15 cellular contexts compared by ENCODE assay signal in the genomic region with DNA sequence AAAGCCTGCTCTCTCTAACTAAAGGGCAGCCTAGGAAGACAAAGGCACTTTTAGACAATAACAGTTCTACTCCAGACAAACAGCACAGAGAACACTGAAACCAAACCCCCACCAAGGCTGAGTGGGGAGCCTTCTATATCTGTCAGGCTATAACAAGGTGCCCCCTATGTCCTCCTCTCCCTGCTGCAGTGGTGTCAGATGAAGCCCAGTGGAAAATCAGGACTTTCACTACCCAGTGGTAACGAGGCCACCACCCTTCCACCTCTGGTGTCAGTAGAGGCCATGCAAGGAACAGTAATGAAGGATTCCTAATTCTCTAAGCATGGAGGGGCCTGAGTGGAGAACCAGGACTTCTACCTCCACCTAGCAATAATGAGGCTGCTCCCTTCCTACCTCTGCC.
A peak's percentile ranks its signal among the peaks of the same experiment; 100 is the strongest.
DNase-seq lines count a peak whose midpoint lies in the region; ATAC-seq and TF ChIP-seq lines count a peak whose summit lies in the region.
"Had no signal": no experiment of that assay in that cellular context is flagged by ENCODE, and none has a peak within 500 bp of the region (broad histone marks: within the 10 kb centered on the region; RNA-seq: fewer than 3 reads in every experiment).

No MANE protein-coding gene starts in this region.

- H4K5ac ChIP-seq in mesendoderm (ENCODE audit: low read length), result no peak overlapping the region

- H3K36me3 ChIP-seq in KMS-11 (ENCODE audit: insufficient read depth) (no peaks in the 10 kb centered on the region), endodermal cell (ENCODE audit: control insufficient read depth, insufficient read depth, low read length) (peaks cover 7% of the 10 kb centered on the region), mesendoderm (ENCODE audit: control insufficient read depth, insufficient read depth, low read length) (no peaks in the 10 kb centered on the region)

- H3K79me2 ChIP-seq in KMS-11 (ENCODE audit: insufficient read depth, low read depth) (no peaks in the 10 kb centered on the region), mesendoderm (ENCODE audit: control insufficient read depth, insufficient read depth, low read length) (no peaks in the 10 kb centered on the region)

- no peaks in the 10 kb centered on the region for H4K20me1 ChIP-seq in KMS-11 (ENCODE audit: insufficient read depth)

- H3K27me3 Mint-ChIP-seq in endodermal cell (ENCODE audit: insufficient read depth), result no peaks in the 10 kb centered on the region
- H3K27me3 Mint-ChIP-seq in T-helper 2 cell treated with Interferon-gamma antibody and Interleukin-4, amounts not matched to agents 5 μg/mL and 100 μg/mL, for 36 hours (ENCODE audit: low read depth), result peaks cover 8% of the 10 kb centered on the region

- ATAC-seq in GM21447 (IDR thresholded peaks at IDR 0.05; ENCODE audit: unreplicated experiment), result no peak
- ATAC-seq: CD8-positive, alpha-beta T cell had no signal

- H3K18ac ChIP-seq in mesendoderm (ENCODE audit: low read length), result no peak overlapping the region

- H3K4ac ChIP-seq in mesendoderm (ENCODE audit: low read depth, low read length), result no peak overlapping the region

- H3K9me3 ChIP-seq in endodermal cell (ENCODE audit: control insufficient read depth, low read length), result peaks cover 6% of the 10 kb centered on the region
- H3K9me3 ChIP-seq: Caco-2 had no signal

- peaks cover 5% of the 10 kb centered on the region for H3K36me3 Mint-ChIP-seq in endodermal cell (ENCODE audit: low read depth)
- no peaks in the 10 kb centered on the region for H3K36me3 Mint-ChIP-seq in T-helper 2 cell treated with Interferon-gamma antibody and Interleukin-4, amounts not matched to agents 5 μg/mL and 100 μg/mL, for 36 hours (ENCODE audit: low read depth)
- H3K36me3 Mint-ChIP-seq: CD14-positive monocyte; CD8-positive, alpha-beta T cell had no signal

- H3K9me3 Mint-ChIP-seq in endodermal cell, result peaks cover 3% of the 10 kb centered on the region
- H3K9me3 Mint-ChIP-seq in T-helper 2 cell treated with Interferon-gamma antibody and Interleukin-4, amounts not matched to agents 5 μg/mL and 100 μg/mL, for 36 hours, result no peaks in the 10 kb centered on the region
- H3K9me3 Mint-ChIP-seq: CD8-positive, alpha-beta T cell; H9 had no signal

- H3K56ac ChIP-seq in mesendoderm (ENCODE audit: low read length), result no peak overlapping the region

- H3K27me3 ChIP-seq in KMS-11 (ENCODE audit: insufficient read depth, low read depth), result no peaks in the 10 kb centered on the region
- H3K27me3 ChIP-seq in endodermal cell (ENCODE audit: control insufficient read depth, insufficient read depth, low read length, poor library complexity, severe bottlenecking), result no peaks in the 10 kb centered on the region
- no peaks in the 10 kb centered on the region for H3K27me3 ChIP-seq in mesendoderm (ENCODE audit: insufficient read depth, low read length, poor library complexity)

- H3K23ac ChIP-seq in mesendoderm (ENCODE audit: low read length), result no peak overlapping the region

- no peak overlapping the region for H2BK120ac ChIP-seq in mesendoderm (ENCODE audit: low read depth, low read length)

- no peaks in the 10 kb centered on the region for H3K4me1 Mint-ChIP-seq in endodermal cell
- H3K4me1 Mint-ChIP-seq in T-helper 2 cell treated with Interferon-gamma antibody and Interleukin-4, amounts not matched to agents 5 μg/mL and 100 μg/mL, for 36 hours (ENCODE audit: low read depth), result peaks cover under 1% of the 10 kb centered on the region
- H3K4me1 Mint-ChIP-seq: CD14-positive monocyte, H9 had no signal

- H4K8ac ChIP-seq in mesendoderm (ENCODE audit: low read depth, low read length), result no peak overlapping the region

- H3K4me3 ChIP-seq in KMS-11 (IDR thresholded peaks at IDR 0.05; ENCODE audit: insufficient read depth, low read depth, low read length), result no peak overlapping the region
- peak overlapping the region; percentile 66 for H3K4me3 ChIP-seq in endodermal cell (ENCODE audit: low read length)
- no peak overlapping the region for H3K4me3 ChIP-seq in mesendoderm (ENCODE audit: low read length)

- DNase-seq in endodermal cell, result peak; percentile 45
- DNase-seq in mesendoderm, result peak; percentile 25
- no peak for DNase-seq in AG20443 (ENCODE audit: low spot score)
- no peak for DNase-seq in T-helper 2 cell treated with Interferon-gamma antibody and Interleukin-4, amounts not matched to agents 5 μg/mL and 100 μg/mL, for 36 hours (ENCODE audit: low spot score)
- no peak for DNase-seq in NCI-H345 (lab: John Stamatoyannopoulos, UW)
- DNase-seq: Caco-2; CD8-positive, alpha-beta T cell; DMS53; GF-D8; GOT3; H9; IMR-90 had no signal

- H2AFZ ChIP-seq in KMS-11 (ENCODE audit: low read depth), result peak overlapping the region; percentile 34

- H3K4me1 ChIP-seq in KMS-11 (ENCODE audit: low read depth, poor library complexity, severe bottlenecking), result peaks cover 77% of the 10 kb centered on the region
- peaks cover 6% of the 10 kb centered on the region for H3K4me1 ChIP-seq in endodermal cell (ENCODE audit: control insufficient read depth, insufficient read depth, low read length)
- peaks cover 4% of the 10 kb centered on the region for H3K4me1 ChIP-seq in mesendoderm (ENCODE audit: control insufficient read depth, low read depth, low read length)
- H3K4me1 ChIP-seq: Caco-2 had no signal

- H3K27ac ChIP-seq in KMS-11 (peak overlapping the region; percentile 84), endodermal cell (ENCODE audit: low read depth, low read length) (no peak overlapping the region), mesendoderm (ENCODE audit: low read depth, low read length) (no peak overlapping the region)

- no peak overlapping the region for H2AK5ac ChIP-seq in mesendoderm (ENCODE audit: low read length)

- peak overlapping the region; percentile 55 for H3K9ac ChIP-seq in KMS-11
- H3K9ac ChIP-seq in endodermal cell (ENCODE audit: extremely low read depth, low read length, poor library complexity, severe bottlenecking), result peak overlapping the region; percentile 35
- no peak overlapping the region for H3K9ac ChIP-seq in mesendoderm (ENCODE audit: low read length)

- no peaks in the 10 kb centered on the region for H3K79me1 ChIP-seq in mesendoderm (ENCODE audit: low read length)

- WGBS in endodermal cell (ENCODE audit: insufficient coverage in 1 of 2, insufficient read length in 1 of 2), 2 experiments, result 80% methylated on average over 1 of the region's 1 CpG; no CpG with 5 or more reads in 1 of the 2 experiments
- WGBS in mesendoderm (ENCODE audit: extremely low coverage, insufficient coverage, low lambda C conversion rate), result no CpG with 5 or more reads among the region's 1 CpG

- TF ChIP-seq CTCF in KMS-11 (conservative IDR thresholded peaks at IDR 0.05; ENCODE audit: low read depth, low read length) (no peak), endodermal cell (conservative IDR thresholded peaks at IDR 0.05) (no peak)

- no peak overlapping the region for H2BK15ac ChIP-seq in mesendoderm (replicated peaks; ENCODE audit: low read depth)

- no peak overlapping the region for H3K4me3 Mint-ChIP-seq in endodermal cell
- H3K4me3 Mint-ChIP-seq in T-helper 2 cell treated with Interferon-gamma antibody and Interleukin-4, amounts not matched to agents 5 μg/mL and 100 μg/mL, for 36 hours, result no peak overlapping the region
- H3K4me3 Mint-ChIP-seq: CD14-positive monocyte; CD8-positive, alpha-beta T cell; H9 had no signal

- H3K4me2 ChIP-seq in KMS-11 (peak overlapping the region; percentile 98), mesendoderm (ENCODE audit: low read length) (no peak overlapping the region)

- H2BK5ac ChIP-seq in mesendoderm (ENCODE audit: low read length), result no peak overlapping the region

- no peak overlapping the region for H3K27ac Mint-ChIP-seq in endodermal cell
- no peak overlapping the region for H3K27ac Mint-ChIP-seq in T-helper 2 cell treated with Interferon-gamma antibody and Interleukin-4, amounts not matched to agents 5 μg/mL and 100 μg/mL, for 36 hours
- H3K27ac Mint-ChIP-seq: CD14-positive monocyte; CD8-positive, alpha-beta T cell; H9 had no signal

Comparison
In these comparisons a context has a peak if more than half of its experiments do, and no peak if none do; other contexts are left out.
1. DNase-seq: peak in endodermal cell (single experiment) and mesendoderm (single experiment); none in AG20443 (single experiment), T-helper 2 cell treated with Interferon-gamma antibody and Interleukin-4, amounts not matched to agents 5 μg/mL and 100 μg/mL, for 36 hours (single experiment) and NCI-H345 (single experiment).